ENCODE assay signal across 1 cellular context in genomic region chr3:10788451-10788850, GRCh38.
TF ChIP-seq lines count a peak whose summit lies in the region.

No MANE protein-coding gene starts in this region.

TF ChIP-seq in HCT116, 20 proteins besides CTCF, POLR2A, EP300 and RAD21:
- TF ChIP-seq CEBPB (IDR thresholded peaks at IDR 0.05; ENCODE audit: low read depth) (no peak), EZH2 (IDR thresholded peaks at IDR 0.05) (0 out of 2 replicates have a peak, but pooled peaks have one; percentile 60)
